ENCODE assay signal across 8 cellular contexts in genomic region chr2:174485763-174486613, GRCh38. TPM values are rescaled to one million over a fixed set of nuclear protein-coding genes. Genes with fewer than 3 reads are reported as not detected.
A peak's percentile ranks its signal among the peaks of the same experiment; 100 is the strongest.
DNase-seq lines count a peak whose midpoint lies in the region; ATAC-seq and TF ChIP-seq lines count a peak whose summit lies in the region.

No MANE protein-coding gene starts in this region.

- ATAC-seq in GM18867 (IDR thresholded peaks at IDR 0.05; ENCODE audit: unreplicated experiment): peak; percentile 25
- peak; percentile 21 for ATAC-seq in HG03139 (IDR thresholded peaks at IDR 0.05; ENCODE audit: unreplicated experiment)
- ATAC-seq in HG03025 (IDR thresholded peaks at IDR 0.05; ENCODE audit: low FRiP score, unreplicated experiment): no peak

- H3K9ac ChIP-seq in iPS-20b (ENCODE audit: low read depth, low read length) (peak overlapping the region; percentile 33; the same call in 1 of the 2 replicates), skeletal muscle satellite cell (ENCODE audit: low read depth, low read length) (peak overlapping the region; percentile 61)

- H3K36me3 ChIP-seq in Peyer's patch: peaks cover 0 to 4% (median 0%) of the 10 kb centered on the region in 3 donors
- no peaks in the 10 kb centered on the region for H3K36me3 ChIP-seq in iPS-20b (ENCODE audit: insufficient read depth, low read depth, low read length)
- H3K36me3 ChIP-seq in skeletal muscle satellite cell (ENCODE audit: insufficient read depth, low read length): no peaks in the 10 kb centered on the region

- H3K27ac ChIP-seq in Peyer's patch (peak overlapping the region; percentile 74 to 84 (median 84)), iPS-20b (ENCODE audit: low read length) (no peak overlapping the region)

- TF ChIP-seq POLR2A in Peyer's patch (IDR thresholded peaks at IDR 0.05): no peak

- H3K4me3 ChIP-seq in Peyer's patch (peak overlapping the region; percentile 83 to 91 (median 88)), iPS-20b (ENCODE audit: low read length) (peak overlapping the region; percentile 67), skeletal muscle satellite cell (ENCODE audit: low read length) (peak overlapping the region; percentile 93)

- H3K27me3 ChIP-seq in Peyer's patch (no peaks in the 10 kb centered on the region), iPS-20b (ENCODE audit: insufficient read depth, low read length) (peaks cover 38% of the 10 kb centered on the region), skeletal muscle satellite cell (ENCODE audit: control insufficient read depth, insufficient read depth, low read length) (no peaks in the 10 kb centered on the region)

- H3K4me2 ChIP-seq in skeletal muscle satellite cell (ENCODE audit: low read length): peak overlapping the region; percentile 94

- peak; percentile 30 for DNase-seq in AG08396 (ENCODE audit: low spot score)
- DNase-seq in Peyer's patch: peak; percentile 42 to 56 (median 52)
- DNase-seq in astrocyte of the hippocampus (ENCODE audit: low read depth, low spot score): peak; percentile 42

- TF ChIP-seq CTCF in Peyer's patch (IDR thresholded peaks at IDR 0.05): no peak

- H3K9me3 ChIP-seq in Peyer's patch: no peaks in the 10 kb centered on the region
- peaks cover 5% of the 10 kb centered on the region; the same call in 1 of the 2 replicates for H3K9me3 ChIP-seq in iPS-20b (ENCODE audit: insufficient read depth, low read depth, low read length)
- no peaks in the 10 kb centered on the region for H3K9me3 ChIP-seq in skeletal muscle satellite cell (replicated peaks; ENCODE audit: low read length)

- H3K4me1 ChIP-seq in Peyer's patch: no peaks in the 10 kb centered on the region
- H3K4me1 ChIP-seq in iPS-20b (ENCODE audit: insufficient read depth, low read length): peaks cover 3% of the 10 kb centered on the region; the same call in 1 of the 2 replicates
- peaks cover 8% of the 10 kb centered on the region for H3K4me1 ChIP-seq in skeletal muscle satellite cell (ENCODE audit: control insufficient read depth, insufficient read depth, low read length)

RNA-seq across cellular contexts. Expression of gene GPR155, which starts 0.8 kb away (rescaled TPM):
- total RNA-seq in Peyer's patch: 10 to 100 TPM in 1 of 4 donors, 1 to 10 TPM in 3; 1.8 to 48.7 (median 3.2) TPM
- total RNA-seq in skeletal muscle satellite cell (2012; rRNA removed): 3.3 and 4.6 TPM in 2 replicates
